41 cellular contexts compared by ENCODE assay signal in genomic region chr9:118689280-118689679, GRCh38.
"Had no signal": no experiment of that assay in that cellular context is flagged by ENCODE, and none has a peak within 500 bp of the region (broad histone marks: within the 10 kb centered on the region; RNA-seq: fewer than 3 reads in every experiment).

No MANE protein-coding gene starts in this region.

- H3K27me3 Mint-ChIP-seq: activated CD4-positive, alpha-beta memory T cell treated with anti-CD3 and anti-CD28 coated beads, Interleukin-2, amount 10 ng/mL, durations not matched to agents 7 days and 5 days; activated CD4-positive, alpha-beta T cell treated with anti-CD3 and anti-CD28 coated beads for 36 hours; activated CD4-positive, alpha-beta T cell treated with anti-CD3 and anti-CD28 coated beads, Interleukin-2, amount 10 ng/mL, durations not matched to agents 7 days and 5 days; activated CD8-positive, alpha-beta memory T cell treated with anti-CD3 and anti-CD28 coated beads, Interleukin-2, amount 10 ng/mL, durations not matched to agents 7 days and 5 days; activated naive CD4-positive, alpha-beta T cell treated with anti-CD3 and anti-CD28 coated beads, Interleukin-2, amount 10 ng/mL, durations not matched to agents 7 days and 5 days; activated naive CD4-positive, alpha-beta T cell treated with anti-CD3 and anti-CD28 coated beads, Interleukin-2, amount 50 U/mL, for 24 hours; activated naive CD8-positive, alpha-beta T cell; activated naive CD8-positive, alpha-beta T cell treated with anti-CD3 and anti-CD28 coated beads, Interleukin-2, amount 10 ng/mL, durations not matched to agents 7 days and 5 days; activated naive CD8-positive, alpha-beta T cell treated with anti-CD3 and anti-CD28 coated beads, Interleukin-2, amount 50 U/mL, for 24 hours; brain; central memory CD8-positive, alpha-beta T cell had no signal

- H3K36me3 Mint-ChIP-seq: activated CD8-positive, alpha-beta memory T cell treated with anti-CD3 and anti-CD28 coated beads, Interleukin-2, amount 10 ng/mL, durations not matched to agents 7 days and 5 days; activated naive CD4-positive, alpha-beta T cell treated with anti-CD3 and anti-CD28 coated beads, Interleukin-2, amount 10 ng/mL, durations not matched to agents 7 days and 5 days; activated naive CD4-positive, alpha-beta T cell treated with anti-CD3 and anti-CD28 coated beads, Interleukin-2, amount 50 U/mL, for 24 hours; activated naive CD8-positive, alpha-beta T cell; activated naive CD8-positive, alpha-beta T cell treated with anti-CD3 and anti-CD28 coated beads, Interleukin-2, amount 10 ng/mL, durations not matched to agents 7 days and 5 days; brain; WTC11 had no signal

- DNase-seq: activated CD4-positive, alpha-beta memory T cell treated with anti-CD3 and anti-CD28 coated beads, Interleukin-2, amount 10 ng/mL, durations not matched to agents 7 days and 5 days; activated CD4-positive, alpha-beta T cell treated with anti-CD3 and anti-CD28 coated beads for 1 hour; activated CD4-positive, alpha-beta T cell treated with anti-CD3 and anti-CD28 coated beads for 36 hours; activated CD4-positive, alpha-beta T cell treated with anti-CD3 and anti-CD28 coated beads for 48 hours; activated CD4-positive, alpha-beta T cell treated with anti-CD3 and anti-CD28 coated beads, Interleukin-2, amount 10 ng/mL, durations not matched to agents 7 days and 5 days; activated CD4-positive, alpha-beta T cell treated with anti-CD3 and anti-CD28 coated beads, Interleukin-2, amount 50 U/mL, for 48 hours; activated CD4-positive, CD25-positive, alpha-beta regulatory T cell; activated CD8-positive, alpha-beta memory T cell treated with anti-CD3 and anti-CD28 coated beads for 24 hours; activated CD8-positive, alpha-beta memory T cell treated with anti-CD3 and anti-CD28 coated beads, Interleukin-2, amount 10 ng/mL, durations not matched to agents 7 days and 5 days; activated CD8-positive, alpha-beta memory T cell treated with anti-CD3 and anti-CD28 coated beads, Interleukin-2, amount 50 U/mL, for 48 hours; activated CD8-positive, alpha-beta T cell treated with anti-CD3 and anti-CD28 coated beads, Interleukin-2, amount 10 ng/mL, durations not matched to agents 7 days and 5 days; activated effector memory CD4-positive, alpha-beta T cell treated with Interleukin-2 at 50 U/mL for 16 hours; activated gamma-delta T cell; activated naive CD4-positive, alpha-beta T cell treated with anti-CD3 and anti-CD28 coated beads, Interleukin-2, amount 10 ng/mL, durations not matched to agents 7 days and 5 days; activated naive CD4-positive, alpha-beta T cell treated with Interleukin-2 at 50 U/mL for 16 hours; activated naive CD8-positive, alpha-beta T cell treated with anti-CD3 and anti-CD28 coated beads, Interleukin-2, amount 10 ng/mL, durations not matched to agents 7 days and 5 days; activated naive CD8-positive, alpha-beta T cell treated with anti-CD3 and anti-CD28 coated beads, Interleukin-2, amount 50 U/mL, for 24 hours; activated T-cell treated with anti-CD3 and anti-CD28 coated beads, Interleukin-2, amount 50 U/mL, for 4 hours; activated T-cell treated with anti-CD3 and anti-CD28 coated beads, Interleukin-2, amount 50 U/mL, for 72 hours; amygdala; anterior cingulate cortex; caudate nucleus; cerebellar nuclear complex; T-helper 1 cell; T-helper 2 cell; T-helper 9 cell had no signal

- H3K4me3 Mint-ChIP-seq: activated CD4-positive, alpha-beta memory T cell treated with anti-CD3 and anti-CD28 coated beads, Interleukin-2, amount 10 ng/mL, durations not matched to agents 7 days and 5 days; activated CD4-positive, alpha-beta T cell treated with anti-CD3 and anti-CD28 coated beads for 36 hours; activated CD4-positive, alpha-beta T cell treated with anti-CD3 and anti-CD28 coated beads, Interleukin-2, amount 10 ng/mL, durations not matched to agents 7 days and 5 days; activated CD8-positive, alpha-beta memory T cell treated with anti-CD3 and anti-CD28 coated beads, Interleukin-2, amount 10 ng/mL, durations not matched to agents 7 days and 5 days; activated CD8-positive, alpha-beta T cell treated with anti-CD3 and anti-CD28 coated beads, Interleukin-2, amount 10 ng/mL, durations not matched to agents 7 days and 5 days; activated naive CD4-positive, alpha-beta T cell treated with anti-CD3 and anti-CD28 coated beads, Interleukin-2, amount 10 ng/mL, durations not matched to agents 7 days and 5 days; activated naive CD4-positive, alpha-beta T cell treated with anti-CD3 and anti-CD28 coated beads, Interleukin-2, amount 50 U/mL, for 24 hours; activated naive CD8-positive, alpha-beta T cell; activated naive CD8-positive, alpha-beta T cell treated with anti-CD3 and anti-CD28 coated beads, Interleukin-2, amount 10 ng/mL, durations not matched to agents 7 days and 5 days; activated naive CD8-positive, alpha-beta T cell treated with anti-CD3 and anti-CD28 coated beads, Interleukin-2, amount 50 U/mL, for 24 hours; activated T-cell treated with anti-CD3 and anti-CD28 coated beads, Interleukin-2, amount 50 U/mL, for 4 hours; activated T-cell treated with anti-CD3 and anti-CD28 coated beads, Interleukin-2, amount 50 U/mL, for 72 hours; activated T-helper 1 cell treated with anti-CD3 and anti-CD28 coated beads, Interleukin-12 subunit alpha, Interleukin-12 subunit beta, Interleukin-2, Interleukin-4 antibody, amounts not matched to agents 30 ng/mL and 10 ng/mL and 1 ng/mL, durations not matched to agents 14 hours and 24 hours and 36 hours; brain; central memory CD8-positive, alpha-beta T cell; T-helper 1 cell treated with Interleukin-12 subunit alpha and Interleukin-12 subunit beta and Interleukin-4 antibody, amounts not matched to agents 30 μg/mL and 1 μg/mL, for 36 hours; T-helper 2 cell treated with Interferon-gamma antibody and Interleukin-4, amounts not matched to agents 5 μg/mL and 100 μg/mL, for 36 hours; WTC11 had no signal

- H3K4me1 ChIP-seq: ascending aorta had no signal

- FAIRE-seq: bronchial epithelial cell, TTC549 had no signal

- H3K27me3 ChIP-seq: ascending aorta, cardiac muscle cell had no signal

- H3K36me3 ChIP-seq: ascending aorta, cardiac muscle cell had no signal

- H3K27ac ChIP-seq: ascending aorta, cardiac muscle cell, VCaP had no signal

- ATAC-seq: activated CD4-positive, alpha-beta T cell treated with anti-CD3 and anti-CD28 coated beads for 36 hours; activated CD4-positive, CD25-positive, alpha-beta regulatory T cell treated with anti-CD3 and anti-CD28 coated beads, Interleukin-2, amount 50 U/mL, for 24 hours; activated CD8-positive, alpha-beta memory T cell treated with anti-CD3 and anti-CD28 coated beads, Interleukin-2, amount 10 ng/mL, durations not matched to agents 7 days and 5 days; activated CD8-positive, alpha-beta T cell treated with anti-CD3 and anti-CD28 coated beads, Interleukin-2, amount 10 ng/mL, durations not matched to agents 7 days and 5 days; activated naive CD8-positive, alpha-beta T cell treated with anti-CD3 and anti-CD28 coated beads, Interleukin-2, amount 50 U/mL, for 24 hours; activated T-cell treated with anti-CD3 and anti-CD28 coated beads, Interleukin-2, amount 50 U/mL, for 4 hours; activated T-cell treated with anti-CD3 and anti-CD28 coated beads, Interleukin-2, amount 50 U/mL, for 72 hours; WTC11 had no signal

- H3K9me3 Mint-ChIP-seq: activated CD4-positive, alpha-beta T cell treated with anti-CD3 and anti-CD28 coated beads, Interleukin-2, amount 10 ng/mL, durations not matched to agents 7 days and 5 days; activated naive CD4-positive, alpha-beta T cell treated with anti-CD3 and anti-CD28 coated beads, Interleukin-2, amount 10 ng/mL, durations not matched to agents 7 days and 5 days; activated T-helper 1 cell treated with anti-CD3 and anti-CD28 coated beads, Interleukin-12 subunit alpha, Interleukin-12 subunit beta, Interleukin-2, Interleukin-4 antibody, amounts not matched to agents 30 ng/mL and 10 ng/mL and 1 ng/mL, durations not matched to agents 14 hours and 24 hours and 36 hours; activated T-helper 2 cell treated with anti-CD3 and anti-CD28 coated beads, Interferon-gamma antibody, Interleukin-2, Interleukin-4, amounts not matched to agents 10 μg/mL and 5 μg/mL and 100 μg/mL, durations not matched to agents 14 hours and 24 hours and 36 hours; T-helper 1 cell treated with Interleukin-12 subunit alpha and Interleukin-12 subunit beta and Interleukin-4 antibody, amounts not matched to agents 30 μg/mL and 1 μg/mL, for 36 hours had no signal

- H3K4me1 Mint-ChIP-seq: activated CD4-positive, alpha-beta memory T cell treated with anti-CD3 and anti-CD28 coated beads, Interleukin-2, amount 10 ng/mL, durations not matched to agents 7 days and 5 days; activated CD4-positive, alpha-beta T cell treated with anti-CD3 and anti-CD28 coated beads for 36 hours; activated CD4-positive, alpha-beta T cell treated with anti-CD3 and anti-CD28 coated beads, Interleukin-2, amount 10 ng/mL, durations not matched to agents 7 days and 5 days; activated CD8-positive, alpha-beta memory T cell treated with anti-CD3 and anti-CD28 coated beads, Interleukin-2, amount 10 ng/mL, durations not matched to agents 7 days and 5 days; activated naive CD4-positive, alpha-beta T cell treated with anti-CD3 and anti-CD28 coated beads, Interleukin-2, amount 10 ng/mL, durations not matched to agents 7 days and 5 days; activated naive CD4-positive, alpha-beta T cell treated with anti-CD3 and anti-CD28 coated beads, Interleukin-2, amount 50 U/mL, for 24 hours; activated naive CD8-positive, alpha-beta T cell treated with anti-CD3 and anti-CD28 coated beads, Interleukin-2, amount 10 ng/mL, durations not matched to agents 7 days and 5 days; activated naive CD8-positive, alpha-beta T cell treated with anti-CD3 and anti-CD28 coated beads, Interleukin-2, amount 50 U/mL, for 24 hours; central memory CD8-positive, alpha-beta T cell had no signal

- H3K9me3 ChIP-seq: ascending aorta had no signal

- H3K27ac Mint-ChIP-seq: activated CD4-positive, alpha-beta memory T cell treated with anti-CD3 and anti-CD28 coated beads, Interleukin-2, amount 10 ng/mL, durations not matched to agents 7 days and 5 days; activated CD4-positive, alpha-beta T cell treated with anti-CD3 and anti-CD28 coated beads for 36 hours; activated CD4-positive, alpha-beta T cell treated with anti-CD3 and anti-CD28 coated beads, Interleukin-2, amount 10 ng/mL, durations not matched to agents 7 days and 5 days; activated CD8-positive, alpha-beta memory T cell treated with anti-CD3 and anti-CD28 coated beads, Interleukin-2, amount 10 ng/mL, durations not matched to agents 7 days and 5 days; activated CD8-positive, alpha-beta T cell treated with anti-CD3 and anti-CD28 coated beads, Interleukin-2, amount 10 ng/mL, durations not matched to agents 7 days and 5 days; activated naive CD4-positive, alpha-beta T cell treated with anti-CD3 and anti-CD28 coated beads, Interleukin-2, amount 10 ng/mL, durations not matched to agents 7 days and 5 days; activated naive CD4-positive, alpha-beta T cell treated with anti-CD3 and anti-CD28 coated beads, Interleukin-2, amount 50 U/mL, for 24 hours; activated naive CD8-positive, alpha-beta T cell; activated naive CD8-positive, alpha-beta T cell treated with anti-CD3 and anti-CD28 coated beads, Interleukin-2, amount 10 ng/mL, durations not matched to agents 7 days and 5 days; activated naive CD8-positive, alpha-beta T cell treated with anti-CD3 and anti-CD28 coated beads, Interleukin-2, amount 50 U/mL, for 24 hours; activated T-cell treated with anti-CD3 and anti-CD28 coated beads, Interleukin-2, amount 50 U/mL, for 72 hours; activated T-helper 1 cell treated with anti-CD3 and anti-CD28 coated beads, Interleukin-12 subunit alpha, Interleukin-12 subunit beta, Interleukin-2, Interleukin-4 antibody, amounts not matched to agents 30 ng/mL and 10 ng/mL and 1 ng/mL, durations not matched to agents 14 hours and 24 hours and 36 hours; activated T-helper 2 cell treated with anti-CD3 and anti-CD28 coated beads, Interferon-gamma antibody, Interleukin-2, Interleukin-4, amounts not matched to agents 10 μg/mL and 5 μg/mL and 100 μg/mL, durations not matched to agents 14 hours and 24 hours and 36 hours; brain; T-helper 1 cell treated with Interleukin-12 subunit alpha and Interleukin-12 subunit beta and Interleukin-4 antibody, amounts not matched to agents 30 μg/mL and 1 μg/mL, for 36 hours; T-helper 2 cell treated with Interferon-gamma antibody and Interleukin-4, amounts not matched to agents 5 μg/mL and 100 μg/mL, for 36 hours; WTC11 had no signal

- H3K4me3 ChIP-seq: ascending aorta, cardiac muscle cell had no signal
